Comparison of ENCODE assay signal across 1 cellular context in the genomic region with DNA sequence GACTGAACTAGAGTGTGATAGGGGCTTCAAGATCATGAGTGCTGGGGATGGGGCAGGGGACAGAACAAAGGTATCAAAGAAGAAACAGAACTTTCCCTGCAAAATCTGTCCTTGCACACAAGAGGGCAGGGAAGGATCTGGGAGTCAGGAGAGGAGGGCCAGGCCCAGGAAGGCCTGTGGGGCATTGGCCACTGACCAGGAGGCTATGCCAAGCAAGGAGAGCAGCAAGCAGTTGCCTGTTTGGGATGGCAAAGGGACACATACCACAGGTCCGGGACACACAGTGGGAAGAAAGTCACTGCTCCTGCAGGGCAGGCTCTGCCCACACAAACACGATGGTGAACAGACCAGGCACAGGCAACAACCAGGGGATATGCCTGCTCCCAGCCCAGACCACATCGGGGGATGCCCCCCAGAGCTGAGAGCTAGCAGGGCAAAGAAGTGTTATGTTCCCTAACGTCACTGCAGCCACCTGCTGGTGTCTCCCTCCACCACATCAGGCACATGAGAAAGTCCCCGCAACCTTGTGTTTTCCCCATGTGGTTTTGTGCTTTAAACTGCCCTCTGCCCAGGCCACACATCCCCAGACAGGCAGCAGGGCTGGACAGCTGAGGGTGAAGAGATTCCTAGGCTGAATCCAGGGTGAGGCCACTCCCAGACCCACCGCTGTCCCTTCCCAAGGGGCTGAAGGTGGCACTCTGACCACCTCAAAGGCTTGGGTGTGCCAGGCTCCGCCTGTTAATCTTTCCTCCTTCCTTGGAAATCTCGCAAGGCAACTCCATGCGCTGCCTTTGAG.
TF ChIP-seq lines count a peak whose summit lies in the region.

No MANE protein-coding gene starts in this region.

TF ChIP-seq in GM12878, 131 proteins besides CTCF, POLR2A, EP300 and RAD21 (continued from another document and continues in another):
- TF ChIP-seq, protein P1, sequence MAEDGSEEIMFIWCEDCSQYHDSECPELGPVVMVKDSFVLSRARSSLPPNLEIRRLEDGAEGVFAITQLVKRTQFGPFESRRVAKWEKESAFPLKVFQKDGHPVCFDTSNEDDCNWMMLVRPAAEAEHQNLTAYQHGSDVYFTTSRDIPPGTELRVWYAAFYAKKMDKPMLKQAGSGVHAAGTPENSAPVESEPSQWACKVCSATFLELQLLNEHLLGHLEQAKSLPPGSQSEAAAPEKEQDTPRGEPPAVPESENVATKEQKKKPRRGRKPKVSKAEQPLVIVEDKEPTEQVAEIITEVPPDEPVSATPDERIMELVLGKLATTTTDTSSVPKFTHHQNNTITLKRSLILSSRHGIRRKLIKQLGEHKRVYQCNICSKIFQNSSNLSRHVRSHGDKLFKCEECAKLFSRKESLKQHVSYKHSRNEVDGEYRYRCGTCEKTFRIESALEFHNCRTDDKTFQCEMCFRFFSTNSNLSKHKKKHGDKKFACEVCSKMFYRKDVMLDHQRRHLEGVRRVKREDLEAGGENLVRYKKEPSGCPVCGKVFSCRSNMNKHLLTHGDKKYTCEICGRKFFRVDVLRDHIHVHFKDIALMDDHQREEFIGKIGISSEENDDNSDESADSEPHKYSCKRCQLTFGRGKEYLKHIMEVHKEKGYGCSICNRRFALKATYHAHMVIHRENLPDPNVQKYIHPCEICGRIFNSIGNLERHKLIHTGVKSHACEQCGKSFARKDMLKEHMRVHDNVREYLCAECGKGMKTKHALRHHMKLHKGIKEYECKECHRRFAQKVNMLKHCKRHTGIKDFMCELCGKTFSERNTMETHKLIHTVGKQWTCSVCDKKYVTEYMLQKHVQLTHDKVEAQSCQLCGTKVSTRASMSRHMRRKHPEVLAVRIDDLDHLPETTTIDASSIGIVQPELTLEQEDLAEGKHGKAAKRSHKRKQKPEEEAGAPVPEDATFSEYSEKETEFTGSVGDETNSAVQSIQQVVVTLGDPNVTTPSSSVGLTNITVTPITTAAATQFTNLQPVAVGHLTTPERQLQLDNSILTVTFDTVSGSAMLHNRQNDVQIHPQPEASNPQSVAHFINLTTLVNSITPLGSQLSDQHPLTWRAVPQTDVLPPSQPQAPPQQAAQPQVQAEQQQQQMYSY (CRISPR knock-in tag; IDR thresholded peaks at IDR 0.05), result no peak
- TF ChIP-seq BCL11A (IDR thresholded peaks at IDR 0.05; ENCODE audit: low read depth, low read length) (peak; percentile 84), EED (IDR thresholded peaks at IDR 0.05; ENCODE audit: low read depth) (peak; percentile 75), BACH1 (IDR thresholded peaks at IDR 0.05; ENCODE audit: borderline replicate concordance) (peak; percentile 89; the same call in 1 of the 2 replicates), SMAD5 (IDR thresholded peaks at IDR 0.05; ENCODE audit: low read depth) (no peak), ASH2L (IDR thresholded peaks at IDR 0.05; ENCODE audit: borderline replicate concordance, low read depth) (no peak), SMARCA5 (IDR thresholded peaks at IDR 0.05) (peak; percentile 27; the same call in 1 of the 2 replicates), ZNF274 (IDR thresholded peaks at IDR 0.05; ENCODE audit: insufficient read depth, insufficient read length) (no peak), BRCA1 (IDR thresholded peaks at IDR 0.05; ENCODE audit: low read depth, low read length) (no peak), KLF5 (IDR thresholded peaks at IDR 0.05; ENCODE audit: partially characterized antibody) (peak; percentile 77), FOXM1 (IDR thresholded peaks at IDR 0.05; ENCODE audit: low read depth, low read length) (peak; percentile 69; the same call in 1 of the 2 replicates), NR2C2 (IDR thresholded peaks at IDR 0.05; ENCODE audit: borderline replicate concordance, control insufficient read depth, insufficient read length, low read depth) (no peak), SMAD1 (IDR thresholded peaks at IDR 0.05; ENCODE audit: low read depth, partially characterized antibody) (peak; percentile 75), KDM1A (IDR thresholded peaks at IDR 0.05; ENCODE audit: borderline replicate concordance) (no peak), KAT2A (conservative IDR thresholded peaks at IDR 0.05; ENCODE audit: control insufficient read depth, low read depth, low read length) (no peak), BHLHE40 (IDR thresholded peaks at IDR 0.05; ENCODE audit: borderline replicate concordance in 1 of 2, low read depth in 2 of 2, low read length in 1 of 2) (peak; percentile 95 to 97), STAT3 (IDR thresholded peaks at IDR 0.05; ENCODE audit: low read depth, low read length) (0 out of 2 replicates have a peak, but pooled peaks have one; percentile 53), CBX5 (IDR thresholded peaks at IDR 0.05; ENCODE audit: low read depth) (0 out of 2 replicates have a peak, but pooled peaks have one; percentile 24), TARDBP (IDR thresholded peaks at IDR 0.05; ENCODE audit: borderline replicate concordance) (no peak), NFXL1 (IDR thresholded peaks at IDR 0.05; ENCODE audit: borderline replicate concordance) (no peak), TCF7 (IDR thresholded peaks at IDR 0.05; ENCODE audit: borderline replicate concordance) (peak; percentile 76), TAF1 (IDR thresholded peaks at IDR 0.05; ENCODE audit: borderline replicate concordance, low read depth, low read length) (no peak), MYB (IDR thresholded peaks at IDR 0.05; ENCODE audit: borderline replicate concordance, low read depth, low read length) (peak; percentile 86), MTA2 (IDR thresholded peaks at IDR 0.05; ENCODE audit: low read depth) (peak; percentile 97), SPI1 (IDR thresholded peaks at IDR 0.05; ENCODE audit: borderline replicate concordance, insufficient read depth, low read depth, low read length) (no peak), CBFB (IDR thresholded peaks at IDR 0.05; ENCODE audit: low read depth) (peak; percentile 93), TBL1XR1 (IDR thresholded peaks at IDR 0.05; ENCODE audit: low read depth, low read length) (peak; percentile 98), SUPT20H (IDR thresholded peaks at IDR 0.05; ENCODE audit: borderline replicate concordance, control insufficient read depth, low read depth, low read length) (no peak)
- TF ChIP-seq, protein P2, sequence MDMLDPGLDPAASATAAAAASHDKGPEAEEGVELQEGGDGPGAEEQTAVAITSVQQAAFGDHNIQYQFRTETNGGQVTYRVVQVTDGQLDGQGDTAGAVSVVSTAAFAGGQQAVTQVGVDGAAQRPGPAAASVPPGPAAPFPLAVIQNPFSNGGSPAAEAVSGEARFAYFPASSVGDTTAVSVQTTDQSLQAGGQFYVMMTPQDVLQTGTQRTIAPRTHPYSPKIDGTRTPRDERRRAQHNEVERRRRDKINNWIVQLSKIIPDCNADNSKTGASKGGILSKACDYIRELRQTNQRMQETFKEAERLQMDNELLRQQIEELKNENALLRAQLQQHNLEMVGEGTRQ (IDR thresholded peaks at IDR 0.05; ENCODE audit: borderline replicate concordance, low read depth, low read length), result no peak
- TF ChIP-seq, protein P3, sequence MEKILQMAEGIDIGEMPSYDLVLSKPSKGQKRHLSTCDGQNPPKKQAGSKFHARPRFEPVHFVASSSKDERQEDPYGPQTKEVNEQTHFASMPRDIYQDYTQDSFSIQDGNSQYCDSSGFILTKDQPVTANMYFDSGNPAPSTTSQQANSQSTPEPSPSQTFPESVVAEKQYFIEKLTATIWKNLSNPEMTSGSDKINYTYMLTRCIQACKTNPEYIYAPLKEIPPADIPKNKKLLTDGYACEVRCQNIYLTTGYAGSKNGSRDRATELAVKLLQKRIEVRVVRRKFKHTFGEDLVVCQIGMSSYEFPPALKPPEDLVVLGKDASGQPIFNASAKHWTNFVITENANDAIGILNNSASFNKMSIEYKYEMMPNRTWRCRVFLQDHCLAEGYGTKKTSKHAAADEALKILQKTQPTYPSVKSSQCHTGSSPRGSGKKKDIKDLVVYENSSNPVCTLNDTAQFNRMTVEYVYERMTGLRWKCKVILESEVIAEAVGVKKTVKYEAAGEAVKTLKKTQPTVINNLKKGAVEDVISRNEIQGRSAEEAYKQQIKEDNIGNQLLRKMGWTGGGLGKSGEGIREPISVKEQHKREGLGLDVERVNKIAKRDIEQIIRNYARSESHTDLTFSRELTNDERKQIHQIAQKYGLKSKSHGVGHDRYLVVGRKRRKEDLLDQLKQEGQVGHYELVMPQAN (conservative IDR thresholded peaks at IDR 0.05), result peak; percentile 68; the same call in 1 of the 2 replicates
- TF ChIP-seq, protein P4, sequence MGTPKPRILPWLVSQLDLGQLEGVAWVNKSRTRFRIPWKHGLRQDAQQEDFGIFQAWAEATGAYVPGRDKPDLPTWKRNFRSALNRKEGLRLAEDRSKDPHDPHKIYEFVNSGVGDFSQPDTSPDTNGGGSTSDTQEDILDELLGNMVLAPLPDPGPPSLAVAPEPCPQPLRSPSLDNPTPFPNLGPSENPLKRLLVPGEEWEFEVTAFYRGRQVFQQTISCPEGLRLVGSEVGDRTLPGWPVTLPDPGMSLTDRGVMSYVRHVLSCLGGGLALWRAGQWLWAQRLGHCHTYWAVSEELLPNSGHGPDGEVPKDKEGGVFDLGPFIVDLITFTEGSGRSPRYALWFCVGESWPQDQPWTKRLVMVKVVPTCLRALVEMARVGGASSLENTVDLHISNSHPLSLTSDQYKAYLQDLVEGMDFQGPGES (IDR thresholded peaks at IDR 0.05), result no peak
- TF ChIP-seq, protein P5, sequence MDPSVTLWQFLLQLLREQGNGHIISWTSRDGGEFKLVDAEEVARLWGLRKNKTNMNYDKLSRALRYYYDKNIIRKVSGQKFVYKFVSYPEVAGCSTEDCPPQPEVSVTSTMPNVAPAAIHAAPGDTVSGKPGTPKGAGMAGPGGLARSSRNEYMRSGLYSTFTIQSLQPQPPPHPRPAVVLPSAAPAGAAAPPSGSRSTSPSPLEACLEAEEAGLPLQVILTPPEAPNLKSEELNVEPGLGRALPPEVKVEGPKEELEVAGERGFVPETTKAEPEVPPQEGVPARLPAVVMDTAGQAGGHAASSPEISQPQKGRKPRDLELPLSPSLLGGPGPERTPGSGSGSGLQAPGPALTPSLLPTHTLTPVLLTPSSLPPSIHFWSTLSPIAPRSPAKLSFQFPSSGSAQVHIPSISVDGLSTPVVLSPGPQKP (IDR thresholded peaks at IDR 0.05; ENCODE audit: low read depth, low read length), result no peak
- TF ChIP-seq, protein P6, sequence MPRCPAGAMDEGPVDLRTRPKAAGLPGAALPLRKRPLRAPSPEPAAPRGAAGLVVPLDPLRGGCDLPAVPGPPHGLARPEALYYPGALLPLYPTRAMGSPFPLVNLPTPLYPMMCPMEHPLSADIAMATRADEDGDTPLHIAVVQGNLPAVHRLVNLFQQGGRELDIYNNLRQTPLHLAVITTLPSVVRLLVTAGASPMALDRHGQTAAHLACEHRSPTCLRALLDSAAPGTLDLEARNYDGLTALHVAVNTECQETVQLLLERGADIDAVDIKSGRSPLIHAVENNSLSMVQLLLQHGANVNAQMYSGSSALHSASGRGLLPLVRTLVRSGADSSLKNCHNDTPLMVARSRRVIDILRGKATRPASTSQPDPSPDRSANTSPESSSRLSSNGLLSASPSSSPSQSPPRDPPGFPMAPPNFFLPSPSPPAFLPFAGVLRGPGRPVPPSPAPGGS (IDR thresholded peaks at IDR 0.05; ENCODE audit: borderline replicate concordance, insufficient read depth, low read depth, low read length, poor library complexity, severe bottlenecking), result peak; percentile 34
- TF ChIP-seq, protein P7, sequence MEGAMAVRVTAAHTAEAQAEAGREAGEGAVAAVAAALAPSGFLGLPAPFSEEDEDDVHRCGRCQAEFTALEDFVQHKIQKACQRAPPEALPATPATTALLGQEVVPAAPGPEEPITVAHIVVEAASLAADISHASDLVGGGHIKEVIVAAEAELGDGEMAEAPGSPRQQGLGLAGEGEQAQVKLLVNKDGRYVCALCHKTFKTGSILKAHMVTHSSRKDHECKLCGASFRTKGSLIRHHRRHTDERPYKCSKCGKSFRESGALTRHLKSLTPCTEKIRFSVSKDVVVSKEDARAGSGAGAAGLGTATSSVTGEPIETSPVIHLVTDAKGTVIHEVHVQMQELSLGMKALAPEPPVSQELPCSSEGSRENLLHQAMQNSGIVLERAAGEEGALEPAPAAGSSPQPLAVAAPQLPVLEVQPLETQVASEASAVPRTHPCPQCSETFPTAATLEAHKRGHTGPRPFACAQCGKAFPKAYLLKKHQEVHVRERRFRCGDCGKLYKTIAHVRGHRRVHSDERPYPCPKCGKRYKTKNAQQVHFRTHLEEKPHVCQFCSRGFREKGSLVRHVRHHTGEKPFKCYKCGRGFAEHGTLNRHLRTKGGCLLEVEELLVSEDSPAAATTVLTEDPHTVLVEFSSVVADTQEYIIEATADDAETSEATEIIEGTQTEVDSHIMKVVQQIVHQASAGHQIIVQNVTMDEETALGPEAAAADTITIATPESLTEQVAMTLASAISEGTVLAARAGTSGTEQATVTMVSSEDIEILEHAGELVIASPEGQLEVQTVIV (IDR thresholded peaks at IDR 0.05; ENCODE audit: borderline replicate concordance, partially characterized antibody), result no peak
- TF ChIP-seq, protein P8, sequence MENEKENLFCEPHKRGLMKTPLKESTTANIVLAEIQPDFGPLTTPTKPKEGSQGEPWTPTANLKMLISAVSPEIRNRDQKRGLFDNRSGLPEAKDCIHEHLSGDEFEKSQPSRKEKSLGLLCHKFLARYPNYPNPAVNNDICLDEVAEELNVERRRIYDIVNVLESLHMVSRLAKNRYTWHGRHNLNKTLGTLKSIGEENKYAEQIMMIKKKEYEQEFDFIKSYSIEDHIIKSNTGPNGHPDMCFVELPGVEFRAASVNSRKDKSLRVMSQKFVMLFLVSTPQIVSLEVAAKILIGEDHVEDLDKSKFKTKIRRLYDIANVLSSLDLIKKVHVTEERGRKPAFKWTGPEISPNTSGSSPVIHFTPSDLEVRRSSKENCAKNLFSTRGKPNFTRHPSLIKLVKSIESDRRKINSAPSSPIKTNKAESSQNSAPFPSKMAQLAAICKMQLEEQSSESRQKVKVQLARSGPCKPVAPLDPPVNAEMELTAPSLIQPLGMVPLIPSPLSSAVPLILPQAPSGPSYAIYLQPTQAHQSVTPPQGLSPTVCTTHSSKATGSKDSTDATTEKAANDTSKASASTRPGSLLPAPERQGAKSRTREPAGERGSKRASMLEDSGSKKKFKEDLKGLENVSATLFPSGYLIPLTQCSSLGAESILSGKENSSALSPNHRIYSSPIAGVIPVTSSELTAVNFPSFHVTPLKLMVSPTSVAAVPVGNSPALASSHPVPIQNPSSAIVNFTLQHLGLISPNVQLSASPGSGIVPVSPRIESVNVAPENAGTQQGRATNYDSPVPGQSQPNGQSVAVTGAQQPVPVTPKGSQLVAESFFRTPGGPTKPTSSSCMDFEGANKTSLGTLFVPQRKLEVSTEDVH (IDR thresholded peaks at IDR 0.05; ENCODE audit: low read depth, partially characterized antibody), result peak; percentile 61
- TF ChIP-seq, protein P9, sequence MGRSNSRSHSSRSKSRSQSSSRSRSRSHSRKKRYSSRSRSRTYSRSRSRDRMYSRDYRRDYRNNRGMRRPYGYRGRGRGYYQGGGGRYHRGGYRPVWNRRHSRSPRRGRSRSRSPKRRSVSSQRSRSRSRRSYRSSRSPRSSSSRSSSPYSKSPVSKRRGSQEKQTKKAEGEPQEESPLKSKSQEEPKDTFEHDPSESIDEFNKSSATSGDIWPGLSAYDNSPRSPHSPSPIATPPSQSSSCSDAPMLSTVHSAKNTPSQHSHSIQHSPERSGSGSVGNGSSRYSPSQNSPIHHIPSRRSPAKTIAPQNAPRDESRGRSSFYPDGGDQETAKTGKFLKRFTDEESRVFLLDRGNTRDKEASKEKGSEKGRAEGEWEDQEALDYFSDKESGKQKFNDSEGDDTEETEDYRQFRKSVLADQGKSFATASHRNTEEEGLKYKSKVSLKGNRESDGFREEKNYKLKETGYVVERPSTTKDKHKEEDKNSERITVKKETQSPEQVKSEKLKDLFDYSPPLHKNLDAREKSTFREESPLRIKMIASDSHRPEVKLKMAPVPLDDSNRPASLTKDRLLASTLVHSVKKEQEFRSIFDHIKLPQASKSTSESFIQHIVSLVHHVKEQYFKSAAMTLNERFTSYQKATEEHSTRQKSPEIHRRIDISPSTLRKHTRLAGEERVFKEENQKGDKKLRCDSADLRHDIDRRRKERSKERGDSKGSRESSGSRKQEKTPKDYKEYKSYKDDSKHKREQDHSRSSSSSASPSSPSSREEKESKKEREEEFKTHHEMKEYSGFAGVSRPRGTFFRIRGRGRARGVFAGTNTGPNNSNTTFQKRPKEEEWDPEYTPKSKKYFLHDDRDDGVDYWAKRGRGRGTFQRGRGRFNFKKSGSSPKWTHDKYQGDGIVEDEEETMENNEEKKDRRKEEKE (IDR thresholded peaks at IDR 0.05), result no peak
